23 cellular contexts compared by ENCODE assay signal in genomic region chr4:94728056-94728766, GRCh38. TPM values are rescaled to one million over a fixed set of nuclear protein-coding genes. Genes with fewer than 3 reads are reported as not detected.
A peak's percentile ranks its signal among the peaks of the same experiment; 100 is the strongest.
DNase-seq lines count a peak whose midpoint lies in the region; FAIRE-seq and TF ChIP-seq lines count a peak whose summit lies in the region.
"Had no signal": no experiment of that assay in that cellular context is flagged by ENCODE, and none has a peak within 500 bp of the region (broad histone marks: within the 10 kb centered on the region; RNA-seq: fewer than 3 reads in every experiment).

No MANE protein-coding gene starts in this region.

- H3K27me3 ChIP-seq in H1 (replicated peaks in 1 of 4; ENCODE audit: control insufficient read depth in 3 of 4, extremely low read depth in 1 of 4, insufficient read depth in 3 of 4, low read length in 3 of 4) (no peaks in the 10 kb centered on the region), neuronal stem cell (ENCODE audit: control insufficient read depth in 3 of 3, insufficient read depth in 3 of 3, low read depth in 1 of 3, low read length in 3 of 3) (no peaks in the 10 kb centered on the region), endodermal cell (ENCODE audit: control insufficient read depth, insufficient read depth, low read length, poor library complexity, severe bottlenecking) (no peaks in the 10 kb centered on the region)
- H3K27me3 ChIP-seq: BLaER1, MG63 had no signal

- H3K79me1 ChIP-seq in H1 (ENCODE audit: low read depth, low read length) (no peaks in the 10 kb centered on the region), neuronal stem cell (ENCODE audit: low read depth, low read length) (no peaks in the 10 kb centered on the region)

- DNase-seq in AG20443 (ENCODE audit: low spot score) (peak; percentile 30), GM04504 (ENCODE audit: low read depth) (peak; percentile 25), H1 (ENCODE audit: low read depth in 1 of 2, low spot score in 2 of 2) (no peak), neuronal stem cell (ENCODE audit: low spot score) (no peak), NCI-H2107 treated with DMSO at 0.1 percent for 48 hours (lab: John Stamatoyannopoulos, UW; ENCODE audit: unreplicated experiment) (no peak), DMS 273 treated with DMSO at 0.1 percent for 48 hours (lab: John Stamatoyannopoulos, UW) (no peak), amygdala (lab: John Stamatoyannopoulos, UW) (no peak), endodermal cell (no peak)
- DNase-seq: CD4-positive, CD25-positive, alpha-beta regulatory T cell; KG1; MG63; NCI-H1105 treated with DMSO at 0.1 percent for 48 hours; NCI-H2029; NCI-H446; NCI-H524 treated with DMSO at 0.1 percent for 48 hours; NCI-H82; NK-92 treated with Interleukin-12 subunit alpha and Interleukin-12 subunit beta, amount 100 ng/mL, for 24 hours; PC-3; SK-N-SH had no signal

- TF ChIP-seq EP300 in H1 (IDR thresholded peaks at IDR 0.05; ENCODE audit: borderline replicate concordance in 1 of 2, low read depth in 2 of 2, low read length in 2 of 2) = no peak

- H3K23me2 ChIP-seq in H1 (ENCODE audit: low read depth, low read length) = no peaks in the 10 kb centered on the region

- H3K36me3 Mint-ChIP-seq in endodermal cell (ENCODE audit: low read depth) = no peaks in the 10 kb centered on the region
- H3K36me3 Mint-ChIP-seq: CD4-positive, CD25-positive, alpha-beta regulatory T cell had no signal

- H3K4me1 Mint-ChIP-seq in endodermal cell = peaks cover 19% of the 10 kb centered on the region
- H3K4me1 Mint-ChIP-seq: CD4-positive, CD25-positive, alpha-beta regulatory T cell had no signal

- no peak for TF ChIP-seq CTCF in H1 (IDR thresholded peaks at IDR 0.05; ENCODE audit: control extremely low read depth in 1 of 3, insufficient read depth in 1 of 3, low read depth in 1 of 3, low read length in 3 of 3)
- no peak for TF ChIP-seq CTCF in endodermal cell (conservative IDR thresholded peaks at IDR 0.05)

- H3K27ac Mint-ChIP-seq in endodermal cell = no peak overlapping the region

- no peak for TF ChIP-seq RAD21 in H1 (IDR thresholded peaks at IDR 0.05 in 1 of 2, conservative IDR thresholded peaks at IDR 0.05 in 1 of 2; ENCODE audit: low read depth in 2 of 2, low read length in 2 of 2)

- H2BK15ac ChIP-seq in H1 (ENCODE audit: low read length) = no peak overlapping the region
- no peak overlapping the region for H2BK15ac ChIP-seq in neuronal stem cell (ENCODE audit: low read length)

- H3K79me2 ChIP-seq in H1 (ENCODE audit: control insufficient read depth in 1 of 2, insufficient read depth in 2 of 2, low read length in 2 of 2) = no peaks in the 10 kb centered on the region

- H3K9me3 Mint-ChIP-seq in endodermal cell = peaks cover 2% of the 10 kb centered on the region

- WGBS in H1 (ENCODE audit: extremely low coverage in 1 of 2, insufficient coverage in 1 of 2, insufficient read length in 1 of 2, insufficient replicate concordance in 2 of 2, low coverage in 1 of 2, low lambda C conversion rate in 2 of 2, missing lambda C conversion rate in 1 of 2), 2 experiments = 87% methylated on average over 7 of the region's 7 CpGs; no CpG with 5 or more reads in 1 of the 2 experiments
- WGBS in neuronal stem cell (ENCODE audit: extremely low coverage in 2 of 2, insufficient read length in 2 of 2, insufficient replicate concordance in 1 of 2), 2 donors = no CpG with 5 or more reads among the region's 7 CpGs
- 93 to 100% methylated on average over 5 to 7 of the region's 7 CpGs for WGBS in endodermal cell (ENCODE audit: insufficient coverage in 1 of 2, insufficient read length in 1 of 2), 2 experiments

- H3K27me3 Mint-ChIP-seq in endodermal cell (ENCODE audit: insufficient read depth) = no peaks in the 10 kb centered on the region

- H4K8ac ChIP-seq in H1 (ENCODE audit: extremely low read depth, insufficient read depth, low read length) (no peak overlapping the region), neuronal stem cell (ENCODE audit: low read depth, low read length) (no peak overlapping the region)

- no peak overlapping the region for H3K56ac ChIP-seq in H1 (replicated peaks; ENCODE audit: insufficient read length, low read depth, low read length)

- FAIRE-seq in H1 (lab: Jason Lieb, UNC) = no peak
- FAIRE-seq: G401.6, GM12891, H54 had no signal

- no peak overlapping the region for H3K4me3 Mint-ChIP-seq in endodermal cell
- H3K4me3 Mint-ChIP-seq: CD4-positive, CD25-positive, alpha-beta regulatory T cell had no signal

- H3K4ac ChIP-seq in H1 (replicated peaks; ENCODE audit: insufficient read length, low read depth, low read length) (no peak overlapping the region), neuronal stem cell (ENCODE audit: low read length) (no peak overlapping the region)

- H3K4me2 ChIP-seq in H1 (ENCODE audit: insufficient read depth in 1 of 2, low read depth in 2 of 2, low read length in 2 of 2) = no peak overlapping the region
- no peak overlapping the region for H3K4me2 ChIP-seq in neuronal stem cell (ENCODE audit: insufficient read depth, low read length, poor library complexity, severe bottlenecking)
- H3K4me2 ChIP-seq: BLaER1, SK-N-SH had no signal

- no peak overlapping the region for H4K5ac ChIP-seq in H1 (ENCODE audit: insufficient read length, low read depth, low read length)

- H2BK12ac ChIP-seq in H1 (ENCODE audit: low read depth, low read length) (no peak overlapping the region), neuronal stem cell (ENCODE audit: low read length) (no peak overlapping the region)

- H3K4me1 ChIP-seq in H1 (replicated peaks in 1 of 4; ENCODE audit: control insufficient read depth in 3 of 4, insufficient read depth in 4 of 4, low read length in 3 of 4) = no peaks in the 10 kb centered on the region
- peaks cover 0 to 8% of the 10 kb centered on the region in 2 donors for H3K4me1 ChIP-seq in neuronal stem cell (ENCODE audit: control insufficient read depth in 2 of 2, insufficient read depth in 1 of 2, low read depth in 1 of 2, low read length in 2 of 2)
- no peaks in the 10 kb centered on the region for H3K4me1 ChIP-seq in endodermal cell (ENCODE audit: control insufficient read depth, insufficient read depth, low read length)
- H3K4me1 ChIP-seq: BLaER1 had no signal

- H3K9ac ChIP-seq in H1 (replicated peaks in 1 of 4; ENCODE audit: extremely low read depth in 1 of 4, low read depth in 3 of 4, low read length in 3 of 4) = no peak overlapping the region
- no peak overlapping the region for H3K9ac ChIP-seq in neuronal stem cell (ENCODE audit: low read depth, low read length, poor library complexity)
- no peak overlapping the region for H3K9ac ChIP-seq in endodermal cell (ENCODE audit: extremely low read depth, low read length, poor library complexity, severe bottlenecking)
- H3K9ac ChIP-seq: BLaER1, SK-N-SH had no signal

- no peak for TF ChIP-seq POLR2A in H1 (IDR thresholded peaks at IDR 0.05; ENCODE audit: control extremely low read depth in 1 of 2, low read depth in 2 of 2, low read length in 2 of 2)

- no peak overlapping the region for H3K27ac ChIP-seq in H1 (ENCODE audit: low read depth, low read length)
- H3K27ac ChIP-seq in neuronal stem cell (replicated peaks; ENCODE audit: low read length) = no peak overlapping the region
- no peak overlapping the region for H3K27ac ChIP-seq in endodermal cell (ENCODE audit: low read depth, low read length)
- H3K27ac ChIP-seq: BLaER1 had no signal

- H3K9me3 ChIP-seq in H1 (ENCODE audit: insufficient read depth in 2 of 2, low read depth in 1 of 2, low read length in 1 of 2) (no peaks in the 10 kb centered on the region), neuronal stem cell (replicated peaks in 1 of 2; ENCODE audit: control insufficient read depth in 2 of 2, insufficient read depth in 1 of 2, low read depth in 1 of 2, low read length in 2 of 2) (no peaks in the 10 kb centered on the region), endodermal cell (ENCODE audit: control insufficient read depth, low read length) (peaks cover 6% of the 10 kb centered on the region)
- H3K9me3 ChIP-seq: BLaER1, MG63, SK-N-SH had no signal

- CTCF ChIA-PET in H1 (lab: Charles Lee; ENCODE audit: partially characterized antibody) = interaction anchor here (0.6 to 1.1 kb wide), 3 partner anchors 45 to 367 kb away, joined by 3 to 4 read pairs (median 3); no protein-coding TSS in a partner anchor

- H2BK20ac ChIP-seq in H1 (ENCODE audit: low read length) = no peak overlapping the region

- H4K91ac ChIP-seq in H1 (replicated peaks; ENCODE audit: insufficient read length, low read length) = no peak overlapping the region
- no peak overlapping the region for H4K91ac ChIP-seq in neuronal stem cell (ENCODE audit: low read depth, low read length, poor library complexity)

- H2BK5ac ChIP-seq in H1 (ENCODE audit: low read depth, low read length) (no peak overlapping the region), neuronal stem cell (ENCODE audit: low read length) (no peak overlapping the region)

- H3K4me3 ChIP-seq in H1 (ENCODE audit: extremely low read depth in 1 of 4, insufficient read depth in 2 of 4, low read depth in 3 of 4, low read length in 4 of 4) = no peak overlapping the region
- H3K4me3 ChIP-seq in neuronal stem cell (ENCODE audit: low read length in 2 of 2) = no peak overlapping the region
- H3K4me3 ChIP-seq in endodermal cell (ENCODE audit: low read length) = no peak overlapping the region
- H3K4me3 ChIP-seq: BLaER1, MG63 had no signal

- H2AFZ ChIP-seq in H1 (ENCODE audit: low read length) (0 out of 2 replicates have a peak overlapping the region, but pooled peaks have one; percentile 36), neuronal stem cell (ENCODE audit: low read length) (peak overlapping the region; percentile 13)

- H2AK5ac ChIP-seq in H1 (ENCODE audit: low read depth, low read length) (no peak overlapping the region), neuronal stem cell (ENCODE audit: low read depth, low read length) (no peak overlapping the region)

- H3K18ac ChIP-seq in H1 (ENCODE audit: extremely low read depth, low read length) (no peak overlapping the region), neuronal stem cell (ENCODE audit: low read length) (no peak overlapping the region)

- no peaks in the 10 kb centered on the region for H4K20me1 ChIP-seq in H1 (replicated peaks in 1 of 2; ENCODE audit: control insufficient read depth in 1 of 2, insufficient read depth in 2 of 2, low read length in 2 of 2)
- H4K20me1 ChIP-seq: BLaER1 had no signal

- H2BK120ac ChIP-seq in H1 (replicated peaks; ENCODE audit: low read depth, low read length) = no peak overlapping the region
- no peak overlapping the region for H2BK120ac ChIP-seq in neuronal stem cell (ENCODE audit: low read depth, low read length)

- POLR2A ChIA-PET in H1 (lab: Charles Lee; ENCODE audit: partially characterized antibody) = no interaction called here

- H3K36me3 ChIP-seq in H1 (ENCODE audit: control insufficient read depth in 2 of 4, insufficient read depth in 4 of 4, low read length in 3 of 4) (no peaks in the 10 kb centered on the region), neuronal stem cell (replicated peaks in 1 of 2; ENCODE audit: control insufficient read depth in 2 of 2, insufficient read depth in 2 of 2, low read length in 2 of 2) (no peaks in the 10 kb centered on the region), endodermal cell (ENCODE audit: control insufficient read depth, insufficient read depth, low read length) (no peaks in the 10 kb centered on the region)
- H3K36me3 ChIP-seq: BLaER1, MG63 had no signal

- H3K14ac ChIP-seq in H1 (ENCODE audit: insufficient read length) (no peak overlapping the region), neuronal stem cell (ENCODE audit: low read length) (no peak overlapping the region)

- H3K23ac ChIP-seq in H1 (ENCODE audit: insufficient read length) (no peak overlapping the region), neuronal stem cell (ENCODE audit: low read depth, low read length, poor library complexity) (no peak overlapping the region)

RNA-seq across cellular contexts. Expression of gene BMPR1B, which starts 29.5 kb away (rescaled TPM):
- total RNA-seq in H1 (2021; fragmentation: NEBNext Ultra II Directional; extraction: Animal tissue kit (Norgen Biotek cat#: 25700)) = 0.61 and 1.1 TPM in 2 replicates
- polyA plus RNA-seq in H1 (2011; rRNA removed) = 0.13 and 0.14 TPM in 2 replicates
- 0.35 TPM for polyA plus RNA-seq in H1 (2011; cell fraction: cytosol; rRNA removed)
- 0.24 TPM for polyA plus RNA-seq in H1 (2011; cell fraction: nucleus; rRNA removed)
- polyA plus RNA-seq in H1 (2012, experiment 1 of 2) = 0.48 to 0.59 TPM (median 0.51 TPM) in 4 replicates
- not detected for polyA plus RNA-seq in H1 (2012, experiment 2 of 2)
- polyA plus RNA-seq in H1 (2013, experiment 1 of 2) = 0.45 TPM
- 0.55 TPM for polyA plus RNA-seq in H1 (2013, experiment 2 of 2)
- 0.47 and 0.85 TPM in 2 replicates for polyA minus RNA-seq in H1 (2011; rRNA and poly(A)+ RNA removed)
- 0.37 TPM for polyA minus RNA-seq in H1 (2011; cell fraction: cytosol; rRNA and poly(A)+ RNA removed)
- polyA minus RNA-seq in H1 (2011; cell fraction: nucleus; rRNA and poly(A)+ RNA removed) = 1.4 TPM
- 2.4 TPM for polyA plus RNA-seq in neuronal stem cell (2013, experiment 1 of 2)
- polyA plus RNA-seq in neuronal stem cell (2013, experiment 2 of 2) = 2.5 TPM
- 1 to 10 TPM; 2.8 to 3.6 TPM for total RNA-seq in endodermal cell
- polyA plus RNA-seq in endodermal cell (2013, experiment 1 of 2) = 11.2 TPM
- 9.2 TPM for polyA plus RNA-seq in endodermal cell (2013, experiment 2 of 2)

Comparison
In these comparisons a context has a peak if more than half of its experiments do, and no peak if none do; other contexts are left out.
1. DNase-seq: peak in AG20443 (single experiment) and GM04504 (single experiment); none in H1 (0 of 2), neuronal stem cell (single experiment), NCI-H2107 treated with DMSO at 0.1 percent for 48 hours (single experiment), DMS 273 treated with DMSO at 0.1 percent for 48 hours (single experiment), amygdala (0 of 56) and endodermal cell (single experiment).